In genomic region chr13:30111810-30112209, GRCh38 we compare ENCODE assay signal across 10 cellular contexts.
DNase-seq lines count a peak whose midpoint lies in the region; ATAC-seq and TF ChIP-seq lines count a peak whose summit lies in the region.
"Had no signal": no experiment of that assay in that cellular context is flagged by ENCODE, and none has a peak within 500 bp of the region (broad histone marks: within the 10 kb centered on the region; RNA-seq: fewer than 3 reads in every experiment).

No MANE protein-coding gene starts in this region.

- H3K36me3 ChIP-seq in DOHH2 (ENCODE audit: control insufficient read depth, low read length) (no peaks in the 10 kb centered on the region), GM23248 (ENCODE audit: low read depth) (no peaks in the 10 kb centered on the region)

- H3K79me2 ChIP-seq in DOHH2 (ENCODE audit: control insufficient read depth, low read length) (no peaks in the 10 kb centered on the region), GM23248 (ENCODE audit: insufficient read depth) (0 out of 2 replicates have a peak, but pooled peaks cover 10% of the 10 kb centered on the region)

- peaks cover 6% of the 10 kb centered on the region for H3K27me3 Mint-ChIP-seq in T-helper 17 cell

- H3K36me3 Mint-ChIP-seq in T-helper 17 cell (ENCODE audit: low read depth), result no peaks in the 10 kb centered on the region

- intact Hi-C loops in posterior vena cava (cut with DNase I), result loop anchor here (2.0 to 10.0 kb wide), 6 partner anchors 267 to 605 kb away; partner anchors contain the start of gene SLC7A1 (in 1 of the 2)

- H3K9me2 ChIP-seq in DOHH2 (replicated peaks; ENCODE audit: control insufficient read depth, low read length) (no peaks in the 10 kb centered on the region), GM23248 (ENCODE audit: insufficient read depth) (no peaks in the 10 kb centered on the region)

- H3K27me3 ChIP-seq in DOHH2 (ENCODE audit: control insufficient read depth, low read length), result peaks cover 16% of the 10 kb centered on the region
- H3K27me3 ChIP-seq in GM23248 (replicated peaks; ENCODE audit: insufficient read depth), result no peaks in the 10 kb centered on the region
- H3K27me3 ChIP-seq: body of pancreas had no signal

- H3K4me3 ChIP-seq in DOHH2 (ENCODE audit: low read length) (no peak overlapping the region), GM23248 (no peak overlapping the region)
- H3K4me3 ChIP-seq: body of pancreas had no signal

- H2AFZ ChIP-seq in GM23248, result no peak overlapping the region

- TF ChIP-seq POLR2A in GM18505 (IDR thresholded peaks at IDR 0.05; ENCODE audit: borderline replicate concordance, extremely low read depth, insufficient read depth, insufficient read length), result no peak

- DNase-seq in GM23248, result peak; percentile 42
- DNase-seq in T-helper 17 cell, result no peak
- peak; percentile 46 for DNase-seq in iPS-NIHi11 (ENCODE audit: low spot score)
- no peak for DNase-seq in posterior vena cava (ENCODE audit: low spot score)
- DNase-seq in T-helper 9 cell, result no peak
- DNase-seq: body of pancreas, NCI-H1436 treated with DMSO at 0.1 percent for 48 hours, T1000 had no signal

- no peak for ATAC-seq in T-helper 17 cell
- ATAC-seq in GM18505 (IDR thresholded peaks at IDR 0.05; ENCODE audit: unreplicated experiment), result no peak
- ATAC-seq: body of pancreas had no signal

- in situ Hi-C loops in GM23248 (cut with MboI), result loop anchor here (10.0 to 25.0 kb wide), 3 partner anchors 175 to 597 kb away; no protein-coding TSS in a partner anchor

- WGBS in GM23248 (ENCODE audit: low coverage in 1 of 2, low lambda C conversion rate in 2 of 2, missing lambda C conversion rate in 2 of 2), 2 experiments, result 87 to 91% methylated on average over 5 of the region's 5 CpGs

- peak overlapping the region; percentile 77 for H3K27ac Mint-ChIP-seq in T-helper 17 cell

- H4K20me1 ChIP-seq in DOHH2 (ENCODE audit: control insufficient read depth, insufficient read depth, low read depth, low read length) (no peaks in the 10 kb centered on the region), GM23248 (ENCODE audit: insufficient read depth) (no peaks in the 10 kb centered on the region)

- H3K9me3 ChIP-seq in DOHH2 (ENCODE audit: control insufficient read depth, insufficient read depth, low read length) (no peaks in the 10 kb centered on the region), GM23248 (ENCODE audit: low read depth) (no peaks in the 10 kb centered on the region), T-helper 17 cell (ENCODE audit: control insufficient read depth, low read length, poor library complexity, severe bottlenecking) (no peaks in the 10 kb centered on the region)
- H3K9me3 ChIP-seq: body of pancreas had no signal

- H3F3A ChIP-seq in DOHH2 (ENCODE audit: control insufficient read depth, insufficient read depth) (no peaks in the 10 kb centered on the region), GM23248 (ENCODE audit: insufficient read depth) (peaks cover 13% of the 10 kb centered on the region)

- H3K4me1 Mint-ChIP-seq in T-helper 17 cell, result peaks cover 15% of the 10 kb centered on the region

- TF ChIP-seq CTCF in DOHH2 (IDR thresholded peaks at IDR 0.05; ENCODE audit: low read depth, low read length, poor library complexity, severe bottlenecking), result peak; percentile 41

- no peak overlapping the region for H3K4me2 ChIP-seq in DOHH2 (ENCODE audit: low read length)
- no peak overlapping the region for H3K4me2 ChIP-seq in GM23248 (ENCODE audit: unreplicated experiment)

- H3K4me1 ChIP-seq in DOHH2 (ENCODE audit: control insufficient read depth, low read length) (peaks cover 20% of the 10 kb centered on the region), GM23248 (ENCODE audit: insufficient read depth) (peaks cover 38% of the 10 kb centered on the region)

- no peak overlapping the region for H3K27ac ChIP-seq in DOHH2 (ENCODE audit: low read depth, low read length)
- no peak overlapping the region for H3K27ac ChIP-seq in GM23248

- no peak overlapping the region for H3K9ac ChIP-seq in GM23248

- no peak overlapping the region for H3K4me3 Mint-ChIP-seq in T-helper 17 cell

Comparison
In these comparisons a context has a peak if more than half of its experiments do, and no peak if none do; other contexts are left out.
1. DNase-seq: peak in GM23248 (single experiment) and iPS-NIHi11 (single experiment); none in T-helper 17 cell (0 of 3), posterior vena cava (single experiment) and T-helper 9 cell (single experiment).